Comparison of ENCODE assay signal across 17 cellular contexts in the genomic region with DNA sequence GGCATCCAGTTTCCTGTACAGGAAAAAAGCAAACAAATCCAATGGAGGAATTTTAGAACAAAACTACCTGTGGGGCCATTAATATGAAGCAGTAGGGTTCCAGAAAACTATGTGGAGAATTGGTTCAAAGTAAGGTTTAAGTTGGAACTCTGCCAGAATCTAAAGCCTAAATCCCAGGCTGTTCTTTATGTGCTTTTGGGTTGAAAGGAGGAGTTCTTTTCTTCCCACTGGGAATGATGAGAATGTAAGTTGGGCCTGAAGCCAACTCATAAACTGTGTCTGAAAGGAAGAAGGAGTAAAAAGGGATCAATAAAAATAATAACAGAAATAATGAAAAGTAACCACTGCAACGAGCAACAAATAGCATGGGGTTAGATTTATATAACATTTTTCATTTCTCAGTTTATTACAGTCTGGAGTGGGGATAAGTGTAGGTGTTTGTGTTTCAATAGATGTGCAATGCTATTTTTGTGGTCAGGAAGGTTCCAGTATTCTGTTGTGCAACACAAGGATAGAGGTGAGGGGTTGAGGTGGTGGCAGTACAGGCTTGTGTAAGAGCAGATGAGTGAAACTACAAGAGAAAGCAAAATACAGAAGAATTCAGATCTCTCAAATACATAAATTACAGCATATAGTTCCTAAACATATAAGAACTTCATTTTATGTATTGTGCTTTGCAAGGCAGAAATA.
"Had no signal": no experiment of that assay in that cellular context is flagged by ENCODE, and none has a peak within 500 bp of the region (broad histone marks: within the 10 kb centered on the region; RNA-seq: fewer than 3 reads in every experiment).

No MANE protein-coding gene starts in this region.

- DNase-seq: activated CD4-positive, alpha-beta T cell treated with anti-CD3 and anti-CD28 coated beads, Interleukin-2, amount 50 U/mL, for 48 hours; activated CD8-positive, alpha-beta memory T cell treated with anti-CD3 and anti-CD28 coated beads, Interleukin-2, amount 10 ng/mL, durations not matched to agents 7 days and 5 days; activated gamma-delta T cell treated with Interleukin-2 at 50 U/mL for 16 hours; activated naive CD8-positive, alpha-beta T cell treated with anti-CD3 and anti-CD28 coated beads, Interleukin-2, amount 10 ng/mL, durations not matched to agents 7 days and 5 days; activated T-cell treated with anti-CD3 and anti-CD28 coated beads, Interleukin-2, amount 50 U/mL, for 4 hours; aorta; islet precursor cell; left lung; mesenchymal stem cell; stimulated activated CD4-positive, alpha-beta T cell treated with anti-CD3 and anti-CD28 coated beads, Interleukin-2, amount 100 ng/mL, for 24 hours; stimulated activated naive CD4-positive, alpha-beta T cell; trophoblast cell had no signal

- H3K4me3 Mint-ChIP-seq: activated CD8-positive, alpha-beta memory T cell treated with anti-CD3 and anti-CD28 coated beads, Interleukin-2, amount 10 ng/mL, durations not matched to agents 7 days and 5 days; activated naive CD8-positive, alpha-beta T cell treated with anti-CD3 and anti-CD28 coated beads, Interleukin-2, amount 10 ng/mL, durations not matched to agents 7 days and 5 days; activated T-cell treated with anti-CD3 and anti-CD28 coated beads, Interleukin-2, amount 50 U/mL, for 4 hours; neural progenitor cell had no signal

- H3K27me3 Mint-ChIP-seq: activated CD8-positive, alpha-beta memory T cell treated with anti-CD3 and anti-CD28 coated beads, Interleukin-2, amount 10 ng/mL, durations not matched to agents 7 days and 5 days had no signal

- ATAC-seq: activated CD4-positive, CD25-positive, alpha-beta regulatory T cell treated with anti-CD3 and anti-CD28 coated beads, Interleukin-2, amount 50 U/mL, for 24 hours; activated CD8-positive, alpha-beta memory T cell treated with anti-CD3 and anti-CD28 coated beads, Interleukin-2, amount 10 ng/mL, durations not matched to agents 7 days and 5 days; activated T-cell treated with anti-CD3 and anti-CD28 coated beads, Interleukin-2, amount 50 U/mL, for 4 hours; gastroesophageal sphincter; left lung had no signal

- H3K27ac Mint-ChIP-seq: activated CD8-positive, alpha-beta memory T cell treated with anti-CD3 and anti-CD28 coated beads, Interleukin-2, amount 10 ng/mL, durations not matched to agents 7 days and 5 days; activated naive CD8-positive, alpha-beta T cell treated with anti-CD3 and anti-CD28 coated beads, Interleukin-2, amount 10 ng/mL, durations not matched to agents 7 days and 5 days; neural progenitor cell had no signal

- H3K4me1 Mint-ChIP-seq: activated CD8-positive, alpha-beta memory T cell treated with anti-CD3 and anti-CD28 coated beads, Interleukin-2, amount 10 ng/mL, durations not matched to agents 7 days and 5 days; activated naive CD8-positive, alpha-beta T cell treated with anti-CD3 and anti-CD28 coated beads, Interleukin-2, amount 10 ng/mL, durations not matched to agents 7 days and 5 days had no signal

- H3K4me3 ChIP-seq: cardiac muscle cell, gastroesophageal sphincter, left lung, neural progenitor cell, right atrium auricular region had no signal

- H3K36me3 Mint-ChIP-seq: activated CD8-positive, alpha-beta memory T cell treated with anti-CD3 and anti-CD28 coated beads, Interleukin-2, amount 10 ng/mL, durations not matched to agents 7 days and 5 days; activated naive CD8-positive, alpha-beta T cell treated with anti-CD3 and anti-CD28 coated beads, Interleukin-2, amount 10 ng/mL, durations not matched to agents 7 days and 5 days had no signal

- H3K9me3 Mint-ChIP-seq: activated naive CD8-positive, alpha-beta T cell treated with anti-CD3 and anti-CD28 coated beads, Interleukin-2, amount 10 ng/mL, durations not matched to agents 7 days and 5 days; activated T-cell treated with anti-CD3 and anti-CD28 coated beads, Interleukin-2, amount 50 U/mL, for 4 hours had no signal
